ENCODE assay signal across 9 cellular contexts in the genomic region with DNA sequence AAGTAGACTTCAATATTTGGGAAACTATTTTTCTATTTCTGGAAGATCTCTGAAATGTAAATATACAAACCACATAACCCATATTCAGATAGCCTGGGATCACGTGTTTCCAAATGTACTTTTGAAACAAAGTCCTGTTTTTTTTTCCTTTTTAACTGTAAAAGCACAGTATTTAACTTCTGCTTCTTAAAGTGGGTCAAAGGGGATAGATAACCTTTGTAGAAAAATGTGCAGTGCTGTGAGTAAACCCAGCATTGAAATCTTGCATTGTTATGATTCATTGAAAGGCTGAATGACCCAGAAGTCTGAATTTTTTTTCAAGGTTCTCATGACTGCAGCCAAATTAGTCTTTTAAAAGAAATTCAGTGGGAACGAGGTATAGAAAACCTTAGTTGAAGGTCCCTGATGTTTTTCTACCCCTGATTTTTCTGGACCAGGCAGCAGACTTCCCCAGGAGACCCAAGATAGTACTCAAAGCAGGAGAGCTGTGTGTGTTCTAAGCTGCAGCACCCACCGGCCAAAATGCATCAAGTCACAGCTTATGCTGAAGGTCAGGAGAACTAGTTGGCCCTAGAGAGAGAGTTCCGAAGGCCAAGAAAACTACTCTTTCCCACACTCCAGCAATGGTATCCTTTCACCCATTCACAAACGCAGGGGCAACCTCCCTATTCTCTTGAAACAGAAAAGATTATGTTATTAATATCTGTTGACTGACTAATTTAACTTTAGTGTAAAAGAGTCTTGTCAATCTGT. TPM values are rescaled to one million over a fixed set of nuclear protein-coding genes. Genes with fewer than 3 reads are reported as not detected.
DNase-seq lines count a peak whose midpoint lies in the region; ATAC-seq and TF ChIP-seq lines count a peak whose summit lies in the region.
"Had no signal": no experiment of that assay in that cellular context is flagged by ENCODE, and none has a peak within 500 bp of the region (broad histone marks: within the 10 kb centered on the region; RNA-seq: fewer than 3 reads in every experiment).

No MANE protein-coding gene starts in this region.

- H3K36me3 ChIP-seq in IMR-90 (ENCODE audit: control insufficient read depth, insufficient read depth, low read length) (no peaks in the 10 kb centered on the region), adrenal gland (replicated peaks in 1 of 2) (no peaks in the 10 kb centered on the region)

- peak overlapping the region; percentile 85 for H3K27ac Mint-ChIP-seq in stimulated activated naive CD8-positive, alpha-beta T cell treated with anti-CD3 and anti-CD28 coated beads, Interleukin-15, Interleukin-2, amounts not matched to agents 100 ng/mL and 50 ng/mL, for 24 hours

- H4K20me1 ChIP-seq in IMR-90 (ENCODE audit: insufficient read depth, low read length): no peaks in the 10 kb centered on the region; the same call in 1 of the 2 replicates

- peak overlapping the region; percentile 72 for H4K91ac ChIP-seq in IMR-90 (ENCODE audit: insufficient read depth, low read depth, low read length)

- WGBS in IMR-90 (ENCODE audit: extremely low coverage in 2 of 2, insufficient read length in 1 of 2), 2 experiments: no CpG with 5 or more reads among the region's 5 CpGs
- WGBS in adrenal gland, 4 donors: 9 to 26% (median 19%) methylated on average over 5 of the region's 5 CpGs

- H3K4me3 ChIP-seq in IMR-90 (ENCODE audit: insufficient read depth, low read depth, low read length) (no peak overlapping the region), adrenal gland (peak overlapping the region in 1 of 4 donors; percentile 30)

- H3K14ac ChIP-seq in IMR-90 (replicated peaks; ENCODE audit: low read depth, low read length): peak overlapping the region; percentile 76

- H3K27me3 ChIP-seq in IMR-90 (ENCODE audit: control insufficient read depth, insufficient read depth, low read length) (no peaks in the 10 kb centered on the region), adrenal gland (no peaks in the 10 kb centered on the region)

- no peak overlapping the region for H2AK9ac ChIP-seq in IMR-90 (replicated peaks; ENCODE audit: low read depth, low read length, poor library complexity)

- no peaks in the 10 kb centered on the region for H3K9me3 Mint-ChIP-seq in stimulated activated naive CD8-positive, alpha-beta T cell treated with anti-CD3 and anti-CD28 coated beads, Interleukin-15, Interleukin-2, amounts not matched to agents 100 ng/mL and 50 ng/mL, for 24 hours

- H3K79me1 ChIP-seq in IMR-90 (ENCODE audit: low read depth in 1 of 2, low read length in 2 of 2): peaks cover 18 to 67% of the 10 kb centered on the region in 2 experiments

- H4K8ac ChIP-seq in IMR-90 (ENCODE audit: low read depth in 2 of 2, low read length in 2 of 2): peak overlapping the region in 1 of 2 experiments; percentile 68; a peak in 1 of 4 replicates

- H2AFZ ChIP-seq in IMR-90 (replicated peaks; ENCODE audit: low read length, poor library complexity): no peak overlapping the region

- H2BK5ac ChIP-seq in IMR-90 (ENCODE audit: low read depth, low read length, poor library complexity, severe bottlenecking): peak overlapping the region; percentile 46

- H3K4me1 Mint-ChIP-seq in stimulated activated naive CD8-positive, alpha-beta T cell treated with anti-CD3 and anti-CD28 coated beads, Interleukin-15, Interleukin-2, amounts not matched to agents 100 ng/mL and 50 ng/mL, for 24 hours (ENCODE audit: low read depth): peaks cover 93% of the 10 kb centered on the region

- BruUV-seq in IMR-90 (replicated peaks; lab: Mats Ljungman, UMichigan): no TSS peak

- no peak for TF ChIP-seq RAD21 in IMR-90 (IDR thresholded peaks at IDR 0.05; ENCODE audit: low read length)

- H3K27ac ChIP-seq in IMR-90 (ENCODE audit: insufficient read depth, low read length) (peak overlapping the region; percentile 82), adrenal gland (peak overlapping the region; percentile 86 to 96 (median 90))

- peak overlapping the region; percentile 92 for H4K5ac ChIP-seq in IMR-90 (ENCODE audit: low read depth, low read length)

- H3K4me3 Mint-ChIP-seq in stimulated activated naive CD8-positive, alpha-beta T cell treated with anti-CD3 and anti-CD28 coated beads, Interleukin-15, Interleukin-2, amounts not matched to agents 100 ng/mL and 50 ng/mL, for 24 hours: peak overlapping the region; percentile 30

- DNase-seq in IMR-90 (peak; percentile 87), adrenal gland (no peak), kidney glomerular epithelial cell (lab: John Stamatoyannopoulos, UW) (peak; percentile 35), iPS-NIHi11 (ENCODE audit: low spot score) (no peak), GM10266 (ENCODE audit: extremely low spot score) (no peak), DMS153 treated with DMSO at 0.1 percent for 48 hours (lab: John Stamatoyannopoulos, UW; ENCODE audit: unreplicated experiment) (no peak)
- DNase-seq: effector CD8-positive, alpha-beta T cell had no signal

- peaks cover 13% of the 10 kb centered on the region for H3K9me1 ChIP-seq in IMR-90 (ENCODE audit: insufficient read depth, low read length)

- no peak for TF ChIP-seq POLR2A in IMR-90 (IDR thresholded peaks at IDR 0.05; ENCODE audit: low read depth, low read length)
- TF ChIP-seq POLR2A in adrenal gland (IDR thresholded peaks at IDR 0.05): peak in 1 of 2 donors; percentile 1

- H2BK120ac ChIP-seq in IMR-90 (ENCODE audit: low read depth, low read length): peak overlapping the region; percentile 72

- POLR2A ChIA-PET in IMR-90 (lab: Charles Lee; ENCODE audit: unreplicated experiment): no interaction called here

- CTCF ChIA-PET in IMR-90 (lab: Yijun Ruan, JAX): no interaction called here

- no peak for TF ChIP-seq CTCF in IMR-90 (conservative IDR thresholded peaks at IDR 0.05; ENCODE audit: low read depth, low read length)
- no peak for TF ChIP-seq CTCF in adrenal gland (IDR thresholded peaks at IDR 0.05)
- no peak for TF ChIP-seq CTCF in GM10266 (IDR thresholded peaks at IDR 0.05; ENCODE audit: control insufficient read depth, insufficient read depth, low read depth, missing control alignments)

- peak overlapping the region; percentile 36; the same call in 1 of the 2 replicates for H3K9ac ChIP-seq in IMR-90 (ENCODE audit: low read depth, low read length)

- peak overlapping the region; percentile 82 for H3K4me2 ChIP-seq in IMR-90 (ENCODE audit: low read depth, low read length)

- no peaks in the 10 kb centered on the region for H3K9me3 ChIP-seq in IMR-90 (ENCODE audit: control insufficient read depth, insufficient read depth, low read length)
- no peaks in the 10 kb centered on the region for H3K9me3 ChIP-seq in adrenal gland (replicated peaks in 1 of 3)

- no peak overlapping the region; the same call in 1 of the 2 replicates for H3K56ac ChIP-seq in IMR-90 (ENCODE audit: extremely low read depth, insufficient read depth, low read length)

- H3K27me3 Mint-ChIP-seq in stimulated activated naive CD8-positive, alpha-beta T cell treated with anti-CD3 and anti-CD28 coated beads, Interleukin-15, Interleukin-2, amounts not matched to agents 100 ng/mL and 50 ng/mL, for 24 hours: no peaks in the 10 kb centered on the region

- H2BK20ac ChIP-seq in IMR-90 (ENCODE audit: low read depth, low read length): peak overlapping the region; percentile 57

- in situ Hi-C loops in IMR-90 (cut with MboI; ENCODE audit: low sequenced_read_pairs): no loop called here

- H3K4ac ChIP-seq in IMR-90 (ENCODE audit: low read depth, low read length): peak overlapping the region; percentile 57

- H3K18ac ChIP-seq in IMR-90 (ENCODE audit: low read depth, low read length): peak overlapping the region; percentile 88

- dilution Hi-C loops in IMR-90 (cut with HindIII; ENCODE audit: low sequenced_read_pairs, unreplicated experiment): no loop called here

- H3K36me3 Mint-ChIP-seq in stimulated activated naive CD8-positive, alpha-beta T cell treated with anti-CD3 and anti-CD28 coated beads, Interleukin-15, Interleukin-2, amounts not matched to agents 100 ng/mL and 50 ng/mL, for 24 hours (ENCODE audit: low read depth): peaks cover 56% of the 10 kb centered on the region

- peak overlapping the region; percentile 30 for H2AK5ac ChIP-seq in IMR-90 (ENCODE audit: low read depth, low read length)

- H2BK15ac ChIP-seq in IMR-90 (ENCODE audit: low read depth, low read length): peak overlapping the region; percentile 51; the same call in 1 of the 3 replicates

- ATAC-seq in IMR-90 (ENCODE audit: low read depth) (peak; percentile 61), GM18907 (IDR thresholded peaks at IDR 0.05; ENCODE audit: unreplicated experiment) (no peak)

- H3K23ac ChIP-seq in IMR-90 (ENCODE audit: low read depth, low read length): peak overlapping the region; percentile 25; the same call in 1 of the 2 replicates

- H3K4me1 ChIP-seq in IMR-90 (ENCODE audit: control insufficient read depth, insufficient read depth, low read length) (peaks cover 20% of the 10 kb centered on the region), adrenal gland (replicated peaks in 1 of 2) (peaks cover 33 to 71% of the 10 kb centered on the region in 2 donors)

- intact Hi-C loops in IMR-90 (cut with micrococcal nuclease) (loop anchor here (2.0 kb wide), 1 partner anchor 21 kb away; no protein-coding TSS in a partner anchor), adrenal gland (cut with DNase I) (no loop called here)

TF ChIP-seq in IMR-90, 13 proteins besides CTCF, POLR2A, EP300 and RAD21 (continues in another document):
- TF ChIP-seq MXI1 (IDR thresholded peaks at IDR 0.05; ENCODE audit: borderline replicate concordance, low read depth, low read length): no peak
- TF ChIP-seq, protein P1, sequence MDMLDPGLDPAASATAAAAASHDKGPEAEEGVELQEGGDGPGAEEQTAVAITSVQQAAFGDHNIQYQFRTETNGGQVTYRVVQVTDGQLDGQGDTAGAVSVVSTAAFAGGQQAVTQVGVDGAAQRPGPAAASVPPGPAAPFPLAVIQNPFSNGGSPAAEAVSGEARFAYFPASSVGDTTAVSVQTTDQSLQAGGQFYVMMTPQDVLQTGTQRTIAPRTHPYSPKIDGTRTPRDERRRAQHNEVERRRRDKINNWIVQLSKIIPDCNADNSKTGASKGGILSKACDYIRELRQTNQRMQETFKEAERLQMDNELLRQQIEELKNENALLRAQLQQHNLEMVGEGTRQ (IDR thresholded peaks at IDR 0.05; ENCODE audit: low read depth, low read length): peak; percentile 64
- peak; percentile 84 for TF ChIP-seq BHLHE40 (IDR thresholded peaks at IDR 0.05; ENCODE audit: low read depth, low read length)
- 0 out of 2 replicates have a peak, but pooled peaks have one; percentile 27 for TF ChIP-seq FOS (IDR thresholded peaks at IDR 0.05; ENCODE audit: low read depth, low read length)

RNA-seq across cellular contexts. Expression of a gene that starts 43.6 kb away (rescaled TPM):
- total RNA-seq in IMR-90 (2012; rRNA removed) (7.7 and 10.6 TPM in 2 replicates), adrenal gland (10 to 100 TPM; 20.7 to 50.3 (median 28.4) TPM)
- polyA plus RNA-seq in IMR-90 (2012; rRNA removed) (5.1 and 7.0 TPM in 2 replicates), adrenal gland (10 to 100 TPM in 2 of 3 donors, 1 to 10 TPM in 1; 8.3 to 21.7 (median 14.7) TPM)
- polyA plus RNA-seq in IMR-90 (2012; cell fraction: cytosol; rRNA removed): 2.7 and 3.8 TPM in 2 replicates
- 2.8 and 16.0 TPM in 2 replicates for polyA plus RNA-seq in IMR-90 (2012; cell fraction: nucleus; rRNA removed; ENCODE audit: low replicate concordance)

RNA-seq across cellular contexts. Expression of a gene that starts 44.4 kb away (rescaled TPM):
- total RNA-seq in IMR-90 (2012; rRNA removed): 29.4 and 66.4 TPM in 2 replicates
- 19.4 and 24.6 TPM in 2 replicates for polyA plus RNA-seq in IMR-90 (2012; rRNA removed)
- 1.6 and 2.2 TPM in 2 replicates for polyA plus RNA-seq in IMR-90 (2012; cell fraction: cytosol; rRNA removed)
- 0.63 and 7.6 TPM in 2 replicates for polyA plus RNA-seq in IMR-90 (2012; cell fraction: nucleus; rRNA removed; ENCODE audit: low replicate concordance)
- 10 to 100 TPM; 29.9 to 54.4 (median 36.3) TPM for total RNA-seq in adrenal gland
- polyA plus RNA-seq in adrenal gland: 10 to 100 TPM in 1 of 3 donors, 1 to 10 TPM in 2; 5.2 to 41.1 (median 8.4) TPM

Comparison
In these comparisons a context has a peak if more than half of its experiments do, and no peak if none do; other contexts are left out.
1. DNase-seq: peak in IMR-90 (single experiment) and kidney glomerular epithelial cell (single experiment); none in adrenal gland (0 of 7), iPS-NIHi11 (single experiment), GM10266 (single experiment) and DMS153 treated with DMSO at 0.1 percent for 48 hours (single experiment).